In the genomic region with DNA sequence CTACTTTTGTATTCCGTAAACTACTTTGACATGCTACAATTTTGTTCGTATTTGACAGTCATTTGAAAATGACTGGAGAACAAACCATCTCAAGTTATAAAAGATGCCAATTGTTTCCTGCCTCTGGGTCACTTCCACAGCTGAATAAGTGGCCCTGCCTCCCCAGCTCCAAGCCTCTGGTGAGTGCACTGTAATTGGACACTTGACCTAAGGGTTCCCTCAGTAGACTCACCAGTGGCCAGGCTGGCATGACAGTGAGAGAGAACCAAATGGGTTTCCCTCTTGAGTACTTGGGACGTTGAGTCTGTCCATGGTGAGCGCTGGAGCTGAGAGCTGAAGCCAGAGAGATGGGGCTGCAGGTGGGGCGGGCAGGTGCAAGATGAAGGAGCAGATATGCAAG, we compare ENCODE assay signal across 26 cellular contexts. TPM values are rescaled to one million over a fixed set of nuclear protein-coding genes. Genes with fewer than 3 reads are reported as not detected.
"Had no signal": no experiment of that assay in that cellular context is flagged by ENCODE, and none has a peak within 500 bp of the region (broad histone marks: within the 10 kb centered on the region; RNA-seq: fewer than 3 reads in every experiment).

No MANE protein-coding gene starts in this region.

- H3K4me1 ChIP-seq: ascending aorta, SJCRH30 had no signal

- ATAC-seq: activated CD8-positive, alpha-beta T cell treated with anti-CD3 and anti-CD28 coated beads for 36 hours; K562 had no signal

- H3K27me3 ChIP-seq: ascending aorta, cardiac muscle cell, SJCRH30 had no signal

- H3K27ac ChIP-seq: ascending aorta, cardiac muscle cell, PC-9, SJCRH30 had no signal

- H2AFZ ChIP-seq: PC-9 had no signal

- DNase-seq: activated CD4-positive, alpha-beta T cell treated with anti-CD3 and anti-CD28 coated beads, Interleukin-2, amount 10 ng/mL, durations not matched to agents 24 days and 14 days; activated CD4-positive, alpha-beta T cell treated with anti-CD3 and anti-CD28 coated beads, Interleukin-2, amount 50 U/mL, for 4 hours; activated CD8-positive, alpha-beta T cell treated with anti-CD3 and anti-CD28 coated beads for 36 hours; activated gamma-delta T cell; activated naive CD4-positive, alpha-beta T cell treated with Interleukin-2 at 50 U/mL for 16 hours; activated naive CD8-positive, alpha-beta T cell treated with anti-CD3 and anti-CD28 coated beads, Interleukin-2, amount 10 ng/mL, durations not matched to agents 7 days and 5 days; activated T-cell treated with anti-CD3 and anti-CD28 coated beads, Interleukin-2, amount 50 U/mL, for 24 hours; amygdala; IMR-90; NCI-H1694; NCI-H1930; NCI-H2081 treated with DMSO at 0.1 percent for 48 hours; NCI-H2171; NCI-H524; PC-9; SK-N-SH had no signal

- H3K36me3 ChIP-seq: ascending aorta, cardiac muscle cell, SJCRH30 had no signal

- FAIRE-seq: K562, RCC 7860, TTC549 had no signal

- H3K4me3 ChIP-seq: ascending aorta, cardiac muscle cell, K562, PC-9, SJCRH30 had no signal

- H3K9me3 ChIP-seq: ascending aorta, SJCRH30, SK-N-SH had no signal

- H3K4me2 ChIP-seq: PC-9, SK-N-SH had no signal

- H3K9ac ChIP-seq: SK-N-SH had no signal

RNA-seq across cellular contexts. Expression of a gene that starts 57.1 kb away (rescaled TPM):
- total RNA-seq: activated CD4-positive, alpha-beta T cell treated with anti-CD3 and anti-CD28 coated beads, Interleukin-2, amount 10 ng/mL, durations not matched to agents 24 days and 14 days; activated CD8-positive, alpha-beta memory T cell treated with anti-CD3 and anti-CD28 coated beads for 36 hours; activated CD8-positive, alpha-beta T cell treated with anti-CD3 and anti-CD28 coated beads for 36 hours; activated naive CD8-positive, alpha-beta T cell treated with anti-CD3 and anti-CD28 coated beads, Interleukin-2, amount 10 ng/mL, durations not matched to agents 7 days and 5 days; activated T-helper 2 cell treated with anti-CD3 and anti-CD28 coated beads, Interferon-gamma antibody, Interleukin-2, Interleukin-4, amounts not matched to agents 10 μg/mL and 5 μg/mL and 100 μg/mL, durations not matched to agents 14 hours and 24 hours and 36 hours; ascending aorta; IMR-90; K562; M059J; OCI-LY7; PC-9 had no signal
- polyA plus RNA-seq: IMR-90, K562 had no signal
